ENCODE assay signal across 3 cellular contexts in genomic region chr7:3963768-3964167, GRCh38.
A peak's percentile ranks its signal among the peaks of the same experiment; 100 is the strongest.
DNase-seq lines count a peak whose midpoint lies in the region; FAIRE-seq and TF ChIP-seq lines count a peak whose summit lies in the region.
"Not testable (repeated sequence)": the region's sequence is repeated elsewhere in the genome, so short reads cannot be mapped to it uniquely, and the experiment has no call there.

No MANE protein-coding gene starts in this region.

- TF ChIP-seq CTCF in bronchial epithelial cell (IDR thresholded peaks at IDR 0.05; ENCODE audit: insufficient read depth, low read length, severe bottlenecking): not testable (repeated sequence)

- peak; percentile 94 for FAIRE-seq in HTR-8/SVneo (lab: Jason Lieb, UNC)
- peak; percentile 58 for FAIRE-seq in bronchial epithelial cell (lab: Jason Lieb, UNC)
- FAIRE-seq in urothelium cell line (lab: Jason Lieb, UNC): peak; percentile 99

- H3K4me3 ChIP-seq in bronchial epithelial cell (ENCODE audit: low read depth, low read length): not testable (repeated sequence)

- H3K27me3 ChIP-seq in bronchial epithelial cell (ENCODE audit: control insufficient read depth, insufficient read depth, low read length): not testable (repeated sequence)

- H3K36me3 ChIP-seq in bronchial epithelial cell (ENCODE audit: control insufficient read depth, insufficient read depth, low read length): not testable (repeated sequence)

- not testable (repeated sequence) for DNase-seq in HTR-8/SVneo (ENCODE audit: insufficient read length, low spot score); bronchial epithelial cell (ENCODE audit: low read depth); urothelium cell line (ENCODE audit: low spot score)
